12 cellular contexts compared by ENCODE assay signal in genomic region chr6:112251170-112251945, GRCh38. TPM values are rescaled to one million over a fixed set of nuclear protein-coding genes. Genes with fewer than 3 reads are reported as not detected.
A peak's percentile ranks its signal among the peaks of the same experiment; 100 is the strongest.
DNase-seq lines count a peak whose midpoint lies in the region; ATAC-seq and TF ChIP-seq lines count a peak whose summit lies in the region.
"Had no signal": no experiment of that assay in that cellular context is flagged by ENCODE, and none has a peak within 500 bp of the region (broad histone marks: within the 10 kb centered on the region; RNA-seq: fewer than 3 reads in every experiment).

No MANE protein-coding gene starts in this region.

- WGBS in hepatocyte (ENCODE audit: low lambda C conversion rate, missing lambda C conversion rate) = 83% methylated on average over 7 of the region's 7 CpGs

- no peaks in the 10 kb centered on the region for H3K9me3 ChIP-seq in hepatocyte (ENCODE audit: low read depth)
- H3K9me3 ChIP-seq: right lobe of liver had no signal

- DNase-seq in Daoy (ENCODE audit: low read depth) (peak; percentile 67), hepatocyte (ENCODE audit: low spot score) (no peak), skeletal muscle cell (ENCODE audit: low read depth) (peak; percentile 96), NCI-H226 (no peak), NCI-H510A treated with DMSO at 0.1 percent for 48 hours (lab: John Stamatoyannopoulos, UW) (no peak)
- DNase-seq: activated CD4-positive, alpha-beta T cell treated with anti-CD3 and anti-CD28 coated beads, Interleukin-2, amount 50 U/mL, for 1 hour; CD4-positive, alpha-beta T cell; NCI-H1105 treated with DMSO at 0.1 percent for 48 hours; right lobe of liver had no signal

- peak overlapping the region in 4 of 5 experiments; percentile 68 to 97 (median 80) for H3K4me3 Mint-ChIP-seq in brain
- H3K4me3 Mint-ChIP-seq: CD4-positive, alpha-beta T cell had no signal

- peaks cover 18% of the 10 kb centered on the region for H3K27me3 ChIP-seq in hepatocyte
- H3K27me3 ChIP-seq: right lobe of liver had no signal

- H3K27me3 Mint-ChIP-seq in brain = peaks cover 19% of the 10 kb centered on the region

- ATAC-seq in HG03565 (IDR thresholded peaks at IDR 0.05; ENCODE audit: unreplicated experiment) = no peak
- ATAC-seq in GM19463 (IDR thresholded peaks at IDR 0.05; ENCODE audit: unreplicated experiment) = no peak
- ATAC-seq: right lobe of liver had no signal

- TF ChIP-seq CTCF in brain (conservative IDR thresholded peaks at IDR 0.05) (no peak), hepatocyte (IDR thresholded peaks at IDR 0.05; ENCODE audit: poor library complexity) (no peak)

- H3K27ac Mint-ChIP-seq in brain = peak overlapping the region in 2 of 5 experiments; percentile 51 to 97
- H3K27ac Mint-ChIP-seq: CD4-positive, alpha-beta T cell had no signal

- H3K4me3 ChIP-seq in hepatocyte = peak overlapping the region; percentile 5
- peak overlapping the region; percentile 4 for H3K4me3 ChIP-seq in skeletal muscle cell (ENCODE audit: low read depth, low read length)
- H3K4me3 ChIP-seq: right lobe of liver had no signal

- peaks cover 7% of the 10 kb centered on the region for H3K79me2 ChIP-seq in hepatocyte

- H3K4me1 Mint-ChIP-seq in brain = peaks cover 73% of the 10 kb centered on the region

- peaks cover 36% of the 10 kb centered on the region for H3K36me3 Mint-ChIP-seq in brain

- no peaks in the 10 kb centered on the region for H3K9me2 ChIP-seq in hepatocyte (replicated peaks; ENCODE audit: insufficient read depth)

- H3K9me3 Mint-ChIP-seq in brain = peaks cover 0 to 5% (median 0%) of the 10 kb centered on the region in 5 experiments
- H3K9me3 Mint-ChIP-seq: CD4-positive, alpha-beta T cell had no signal

- H3K36me3 ChIP-seq in hepatocyte (replicated peaks; ENCODE audit: insufficient read depth, low read depth) = no peaks in the 10 kb centered on the region
- H3K36me3 ChIP-seq: right lobe of liver had no signal

- no peaks in the 10 kb centered on the region for H4K20me1 ChIP-seq in hepatocyte (ENCODE audit: insufficient read depth, poor library complexity, severe bottlenecking)

- H3K4me2 ChIP-seq in hepatocyte = peak overlapping the region; percentile 98

- H2AFZ ChIP-seq in hepatocyte = no peak overlapping the region

- H3K4me1 ChIP-seq in hepatocyte (ENCODE audit: insufficient read depth) = peaks cover 8% of the 10 kb centered on the region

- no peak overlapping the region for H3K27ac ChIP-seq in hepatocyte
- H3K27ac ChIP-seq: right lobe of liver had no signal

RNA-seq across cellular contexts. Expression of gene LAMA4, which starts 3.0 kb away (rescaled TPM):
- 66.6 and 76.5 TPM in 2 replicates for total RNA-seq in Daoy (2014; rRNA removed; shearing (Covaris generic))
- polyA plus RNA-seq in brain (ENCODE audit: insufficient read depth, low read depth, low replicate concordance) = 7.0 TPM
- total RNA-seq in hepatocyte = 18.9 and 19.1 TPM in 2 replicates
- 8.4 and 14.1 TPM in 2 replicates for polyA plus RNA-seq in hepatocyte
- total RNA-seq: CD4-positive, alpha-beta T cell had no signal

Comparison
In these comparisons a context has a peak if more than half of its experiments do, and no peak if none do; other contexts are left out.
1. DNase-seq: peak in Daoy (single experiment) and skeletal muscle cell (single experiment); none in hepatocyte (single experiment), NCI-H226 (single experiment) and NCI-H510A treated with DMSO at 0.1 percent for 48 hours (single experiment).